8 cellular contexts compared by ENCODE assay signal in genomic region chr3:150409527-150410310, GRCh38. TPM values are rescaled to one million over a fixed set of nuclear protein-coding genes. Genes with fewer than 3 reads are reported as not detected.
DNase-seq lines count a peak whose midpoint lies in the region; ATAC-seq and FAIRE-seq lines count a peak whose summit lies in the region.

No MANE protein-coding gene starts in this region.

- POLR2A ChIA-PET in activated naive CD8-positive, alpha-beta T cell treated with anti-CD3 and anti-CD28 coated beads, Interleukin-2, amount 10 ng/mL, durations not matched to agents 7 days and 5 days (lab: Charles Lee), result interaction anchor here (0.6 to 5.4 kb wide), 14 partner anchors 12 to 802 kb away, joined by 3 to 46 read pairs (median 4); partner anchors contain the start of genes EIF2A, SELENOT, SERP1 and SIAH2

- H3K36me3 Mint-ChIP-seq in activated naive CD8-positive, alpha-beta T cell treated with anti-CD3 and anti-CD28 coated beads, Interleukin-2, amount 10 ng/mL, durations not matched to agents 7 days and 5 days, result peaks cover 5% of the 10 kb centered on the region

- in situ Hi-C loops in SK-MEL-5 (cut with HindIII; ENCODE audit: low pct_unique_long_range_greater_than_20kb, low sequenced_read_pairs), result no loop called here

- peak; percentile 26 for ATAC-seq in GM21367 (IDR thresholded peaks at IDR 0.05; ENCODE audit: unreplicated experiment)
- peak; percentile 3 for ATAC-seq in activated naive CD8-positive, alpha-beta T cell treated with anti-CD3 and anti-CD28 coated beads, Interleukin-2, amount 10 ng/mL, durations not matched to agents 7 days and 5 days (ENCODE audit: low read depth)

- DNase-seq in DMS 273 (lab: John Stamatoyannopoulos, UW; ENCODE audit: unreplicated experiment) (peak; percentile 91), HuH-7.5 (ENCODE audit: low spot score) (peak; percentile 51), SK-MEL-5 (ENCODE audit: low read depth, low spot score) (peak; percentile 53), cardiac septum (ENCODE audit: low spot score) (peak; percentile 87), pons (ENCODE audit: low spot score) (peak; percentile 74), urothelium cell line (ENCODE audit: low spot score) (peak; percentile 29)
- DNase-seq in activated naive CD8-positive, alpha-beta T cell treated with anti-CD3 and anti-CD28 coated beads, Interleukin-2, amount 10 ng/mL, durations not matched to agents 7 days and 5 days, result peak; percentile 75

- intact Hi-C loops in cardiac septum (cut with DNase I), result loop anchor here (1.0 to 5.0 kb wide), 7 partner anchors 39 to 439 kb away; partner anchors contain the start of genes EIF2A, PFN2 and SERP1

- peaks cover 2% of the 10 kb centered on the region for H3K27me3 Mint-ChIP-seq in activated naive CD8-positive, alpha-beta T cell treated with anti-CD3 and anti-CD28 coated beads, Interleukin-2, amount 10 ng/mL, durations not matched to agents 7 days and 5 days

- peak overlapping the region; percentile 87 for H3K4me3 Mint-ChIP-seq in activated naive CD8-positive, alpha-beta T cell treated with anti-CD3 and anti-CD28 coated beads, Interleukin-2, amount 10 ng/mL, durations not matched to agents 7 days and 5 days

- H3K9me3 Mint-ChIP-seq in activated naive CD8-positive, alpha-beta T cell treated with anti-CD3 and anti-CD28 coated beads, Interleukin-2, amount 10 ng/mL, durations not matched to agents 7 days and 5 days, result no peaks in the 10 kb centered on the region

- H3K4me1 Mint-ChIP-seq in activated naive CD8-positive, alpha-beta T cell treated with anti-CD3 and anti-CD28 coated beads, Interleukin-2, amount 10 ng/mL, durations not matched to agents 7 days and 5 days, result peaks cover 37% of the 10 kb centered on the region

- peak overlapping the region; percentile 87 for H3K27ac Mint-ChIP-seq in activated naive CD8-positive, alpha-beta T cell treated with anti-CD3 and anti-CD28 coated beads, Interleukin-2, amount 10 ng/mL, durations not matched to agents 7 days and 5 days

- no peak for FAIRE-seq in urothelium cell line (lab: Jason Lieb, UNC)

RNA-seq across cellular contexts. Expression of gene TSC22D2, which starts 1.6 kb away (rescaled TPM):
- total RNA-seq in SK-MEL-5 (2014; rRNA removed; shearing (Covaris generic)), result 6.3 and 9.0 TPM in 2 replicates
- polyA plus RNA-seq in SK-MEL-5 (2015; cell fraction: cytosol; rRNA removed), result 18.3 and 21.8 TPM in 2 replicates
- polyA plus RNA-seq in SK-MEL-5 (2015; cell fraction: nucleus; rRNA removed), result 22.8 and 24.5 TPM in 2 replicates
- total RNA-seq in activated naive CD8-positive, alpha-beta T cell treated with anti-CD3 and anti-CD28 coated beads, Interleukin-2, amount 10 ng/mL, durations not matched to agents 7 days and 5 days, result 10 to 100 TPM; 15.5 to 15.8 TPM
- 66.0 TPM for total RNA-seq in cardiac septum

Comparison
In these comparisons a context has a peak if more than half of its experiments do, and no peak if none do; other contexts are left out.
1. Peak in every context shown above with its lines: DNase-seq and ATAC-seq.
2. DNase-seq: peak in every context shown above with its lines; median percentile 91 in DMS 273; 87 in cardiac septum; 75 in activated naive CD8-positive, alpha-beta T cell treated with anti-CD3 and anti-CD28 coated beads, Interleukin-2, amount 10 ng/mL, durations not matched to agents 7 days and 5 days; 74 in pons; 53 in SK-MEL-5; 51 in HuH-7.5; 29 in urothelium cell line.